13 cellular contexts compared by ENCODE assay signal in the genomic region with DNA sequence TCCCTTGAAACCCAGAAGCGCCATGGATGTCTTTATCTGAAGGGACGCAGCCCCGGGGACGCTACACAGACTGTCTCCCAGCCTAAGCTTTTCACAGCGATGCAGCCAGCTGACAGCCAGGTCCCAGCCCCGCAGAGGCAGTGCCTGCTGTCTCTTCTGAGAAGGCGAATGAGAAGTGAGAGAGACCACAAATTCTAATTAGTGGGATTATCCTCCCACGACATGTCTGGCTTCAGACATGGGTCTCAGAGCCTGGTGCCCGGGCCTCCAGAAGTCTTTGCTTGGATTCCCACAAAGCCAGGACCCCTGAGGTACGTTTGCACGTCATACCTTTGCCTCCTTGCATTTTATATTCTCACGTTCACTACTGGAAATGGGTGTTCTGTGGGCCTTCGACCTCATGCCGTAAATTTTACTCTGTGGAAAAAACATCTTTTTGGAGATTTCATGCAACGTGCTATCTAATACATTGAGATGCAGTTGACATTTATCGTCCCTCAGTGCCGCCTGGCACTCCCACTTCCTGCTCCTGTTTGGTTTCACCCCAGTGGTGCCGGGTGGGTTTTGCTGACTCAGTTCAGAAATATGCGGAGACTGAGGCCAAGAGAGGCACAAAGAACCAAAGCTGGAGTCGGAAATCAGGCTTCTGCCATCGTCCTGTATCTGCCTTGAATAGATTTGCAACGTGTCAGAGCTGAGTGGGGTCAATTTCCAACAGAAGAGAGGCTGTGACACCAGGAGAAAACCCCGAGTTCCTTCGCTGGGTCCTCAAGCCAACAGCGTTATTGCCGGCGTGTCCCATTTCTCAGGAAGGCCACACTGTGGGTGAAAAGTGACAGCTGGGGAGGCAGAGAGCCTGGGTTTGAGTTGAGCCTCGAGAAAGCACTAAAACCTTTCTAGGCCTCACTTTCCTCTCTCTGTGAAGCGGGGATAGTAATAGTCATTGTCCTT.
DNase-seq lines count a peak whose midpoint lies in the region; ATAC-seq, FAIRE-seq and TF ChIP-seq lines count a peak whose summit lies in the region.
"Had no signal": no experiment of that assay in that cellular context is flagged by ENCODE, and none has a peak within 500 bp of the region (broad histone marks: within the 10 kb centered on the region; RNA-seq: fewer than 3 reads in every experiment).

No MANE protein-coding gene starts in this region.

- ATAC-seq in IMR-90 (ENCODE audit: low read depth) = peak; percentile 74
- no peak for ATAC-seq in K562
- ATAC-seq in HG03175 (IDR thresholded peaks at IDR 0.05; ENCODE audit: unreplicated experiment) = no peak
- no peak for ATAC-seq in effector memory CD8-positive, alpha-beta T cell (replicated peaks)

- H3K14ac ChIP-seq in IMR-90 (replicated peaks; ENCODE audit: low read depth, low read length) = peak overlapping the region; percentile 97

- peak overlapping the region; percentile 94 for H3K23ac ChIP-seq in IMR-90 (ENCODE audit: low read depth, low read length)

- TF ChIP-seq POLR2A in IMR-90 (IDR thresholded peaks at IDR 0.05; ENCODE audit: low read depth, low read length) = no peak
- no peak for TF ChIP-seq POLR2A in K562 (conservative IDR thresholded peaks at IDR 0.05)

- peaks cover 11 to 12% of the 10 kb centered on the region in 2 donors for H3K27me3 Mint-ChIP-seq in effector memory CD8-positive, alpha-beta T cell

- no peak for FAIRE-seq in K562 (lab: Jason Lieb, UNC)

- H3K79me2 ChIP-seq in K562 (ENCODE audit: control insufficient read depth, insufficient read depth, low read length) = no peaks in the 10 kb centered on the region

- TF ChIP-seq RAD21 in IMR-90 (IDR thresholded peaks at IDR 0.05; ENCODE audit: low read length) = no peak
- no peak for TF ChIP-seq RAD21 in K562 (CRISPR knock-in tag; conservative IDR thresholded peaks at IDR 0.05 in 1 of 2, IDR thresholded peaks at IDR 0.05 in 1 of 2)

- peak overlapping the region; percentile 79 for H3K27ac ChIP-seq in IMR-90 (ENCODE audit: insufficient read depth, low read length)
- no peak overlapping the region for H3K27ac ChIP-seq in K562 (ENCODE audit: extremely low read depth, low read depth, low read length)
- H3K27ac ChIP-seq: BLaER1 had no signal

- H2AFZ ChIP-seq in IMR-90 (replicated peaks; ENCODE audit: low read length, poor library complexity) (peak overlapping the region; percentile 87), K562 (ENCODE audit: low read depth, low read length) (no peak overlapping the region)

- H4K91ac ChIP-seq in IMR-90 (ENCODE audit: insufficient read depth, low read depth, low read length) = peak overlapping the region; percentile 92

- TF ChIP-seq CTCF in AG10803 (conservative IDR thresholded peaks at IDR 0.05; ENCODE audit: low read length) (no peak), IMR-90 (conservative IDR thresholded peaks at IDR 0.05; ENCODE audit: low read depth, low read length) (no peak), K562 (IDR thresholded peaks at IDR 0.05 in 2 of 3, conservative IDR thresholded peaks at IDR 0.05 in 1 of 3; ENCODE audit: insufficient read depth in 2 of 3, low read depth in 1 of 3, low read length in 3 of 3) (no peak)

- H2BK20ac ChIP-seq in IMR-90 (ENCODE audit: low read depth, low read length) = peak overlapping the region; percentile 97

- H3K18ac ChIP-seq in IMR-90 (ENCODE audit: low read depth, low read length) = peak overlapping the region; percentile 75

- intact Hi-C loops in IMR-90 (cut with micrococcal nuclease) = no loop called here
- intact Hi-C loops in K562 (cut with micrococcal nuclease) = no loop called here

- in situ Hi-C loops in IMR-90 (cut with MboI; ENCODE audit: low sequenced_read_pairs) = no loop called here
- in situ Hi-C loops in K562 (cut with MboI) = no loop called here

- peak overlapping the region; percentile 93 for H2BK15ac ChIP-seq in IMR-90 (ENCODE audit: low read depth, low read length)

- TF ChIP-seq EP300 in K562 (IDR thresholded peaks at IDR 0.05; ENCODE audit: low read length) = no peak

- H3K4me3 Mint-ChIP-seq in effector memory CD8-positive, alpha-beta T cell = no peak overlapping the region
- H3K4me3 Mint-ChIP-seq: central memory CD8-positive, alpha-beta T cell; T-helper 2 cell treated with Interferon-gamma antibody and Interleukin-4, amounts not matched to agents 5 μg/mL and 100 μg/mL, for 36 hours had no signal

- H4K20me1 ChIP-seq in IMR-90 (ENCODE audit: insufficient read depth, low read length) (no peaks in the 10 kb centered on the region), K562 (replicated peaks; ENCODE audit: control insufficient read depth, insufficient read depth, low read length) (no peaks in the 10 kb centered on the region; the same call in 1 of the 2 replicates)
- H4K20me1 ChIP-seq: BLaER1 had no signal

- no peaks in the 10 kb centered on the region for H3K36me3 Mint-ChIP-seq in effector memory CD8-positive, alpha-beta T cell (ENCODE audit: insufficient read depth)

- no peaks in the 10 kb centered on the region for H3K9me3 Mint-ChIP-seq in effector memory CD8-positive, alpha-beta T cell
- H3K9me3 Mint-ChIP-seq: central memory CD8-positive, alpha-beta T cell; T-helper 2 cell treated with Interferon-gamma antibody and Interleukin-4, amounts not matched to agents 5 μg/mL and 100 μg/mL, for 36 hours had no signal

- DNase-seq in AG10803 (ENCODE audit: low read depth) = peak; percentile 79
- DNase-seq in IMR-90 = peak; percentile 64
- DNase-seq in K562 (ENCODE audit: extremely low read depth in 1 of 4, low spot score in 3 of 4) = no peak
- DNase-seq in kidney tubule cell (ENCODE audit: low spot score) = peak; percentile 84
- no peak for DNase-seq in Ammon's horn (ENCODE audit: low spot score)
- DNase-seq in effector memory CD8-positive, alpha-beta T cell = no peak
- DNase-seq in SIG-M5 treated with dmso at 0.1 percent for 504 hours (lab: John Stamatoyannopoulos, UW; ENCODE audit: unreplicated experiment) = no peak
- DNase-seq: NCI-H1092; NK-92 treated with Interleukin-12 subunit alpha and Interleukin-12 subunit beta, amount 100 ng/mL, for 24 hours had no signal

- H4K5ac ChIP-seq in IMR-90 (ENCODE audit: low read depth, low read length) = peak overlapping the region; percentile 80

- CTCF ChIA-PET in IMR-90 (lab: Yijun Ruan, JAX) (no interaction called here), K562 (lab: Yijun Ruan, JAX; ENCODE audit: low intra/inter-chr PET ratio) (no interaction called here)

- peaks cover 7% of the 10 kb centered on the region for H3K36me3 ChIP-seq in IMR-90 (ENCODE audit: control insufficient read depth, insufficient read depth, low read length)
- no peaks in the 10 kb centered on the region for H3K36me3 ChIP-seq in K562 (ENCODE audit: control insufficient read depth, insufficient read depth, low read length)

- dilution Hi-C loops in IMR-90 (cut with HindIII; ENCODE audit: low sequenced_read_pairs, unreplicated experiment) = no loop called here

- peaks cover 18% of the 10 kb centered on the region for H3K9me1 ChIP-seq in IMR-90 (ENCODE audit: insufficient read depth, low read length)
- H3K9me1 ChIP-seq in K562 (ENCODE audit: control insufficient read depth, insufficient read depth, low read length) = no peaks in the 10 kb centered on the region

- H3K9ac ChIP-seq in IMR-90 (ENCODE audit: low read depth, low read length) (peak overlapping the region; percentile 35; the same call in 1 of the 2 replicates), K562 (ENCODE audit: insufficient read depth in 1 of 2, low read depth in 2 of 2, low read length in 2 of 2) (no peak overlapping the region)
- H3K9ac ChIP-seq: BLaER1 had no signal

- H4K8ac ChIP-seq in IMR-90 (ENCODE audit: low read depth in 2 of 2, low read length in 2 of 2) = peak overlapping the region; percentile 83 to 91

- POLR2A ChIA-PET in IMR-90 (lab: Charles Lee; ENCODE audit: unreplicated experiment) (no interaction called here), K562 (lab: Yijun Ruan, JAX) (no interaction called here)

- 12% methylated on average over 5 of the region's 29 CpGs; no CpG with 5 or more reads in 1 of the 2 experiments for WGBS in IMR-90 (ENCODE audit: extremely low coverage in 2 of 2, insufficient read length in 1 of 2), 2 experiments
- 2% methylated on average over 28 of the region's 29 CpGs for WGBS in K562 (ENCODE audit: insufficient coverage, low coverage, missing lambda C conversion rate)

- peak overlapping the region; percentile 98 for H2BK120ac ChIP-seq in IMR-90 (ENCODE audit: low read depth, low read length)

- H3K4me3 ChIP-seq in AG10803 (ENCODE audit: low read length) = no peak overlapping the region
- H3K4me3 ChIP-seq in IMR-90 (ENCODE audit: insufficient read depth, low read depth, low read length) = no peak overlapping the region
- H3K4me3 ChIP-seq in K562 = no peak overlapping the region
- H3K4me3 ChIP-seq: BLaER1 had no signal

- no peak overlapping the region for H3K27ac Mint-ChIP-seq in effector memory CD8-positive, alpha-beta T cell
- H3K27ac Mint-ChIP-seq: T-helper 2 cell treated with Interferon-gamma antibody and Interleukin-4, amounts not matched to agents 5 μg/mL and 100 μg/mL, for 36 hours had no signal

- H3K79me1 ChIP-seq in IMR-90 (ENCODE audit: low read depth in 1 of 2, low read length in 2 of 2) = peaks cover 7 to 18% of the 10 kb centered on the region in 2 experiments; a peak in 3 of 4 replicates

- H2AK9ac ChIP-seq in IMR-90 (replicated peaks; ENCODE audit: low read depth, low read length, poor library complexity) = peak overlapping the region; percentile 80

- H3K4me2 ChIP-seq in IMR-90 (ENCODE audit: low read depth, low read length) (0 out of 2 replicates have a peak overlapping the region, but pooled peaks have one; percentile 1), K562 (ENCODE audit: insufficient read depth, low read length) (no peak overlapping the region)
- H3K4me2 ChIP-seq: BLaER1 had no signal

- H3K4me1 ChIP-seq in IMR-90 (ENCODE audit: control insufficient read depth, insufficient read depth, low read length) (peaks cover 8% of the 10 kb centered on the region), K562 (replicated peaks in 1 of 2; ENCODE audit: control insufficient read depth in 2 of 2, insufficient read depth in 2 of 2, low read length in 2 of 2) (no peaks in the 10 kb centered on the region)

- BruUV-seq in IMR-90 (replicated peaks; lab: Mats Ljungman, UMichigan) (no TSS peak), K562 (replicated peaks; lab: Mats Ljungman, UMichigan) (no TSS peak)

- H3K4me1 Mint-ChIP-seq in effector memory CD8-positive, alpha-beta T cell (ENCODE audit: low read depth in 2 of 2) = no peaks in the 10 kb centered on the region
- H3K4me1 Mint-ChIP-seq: central memory CD8-positive, alpha-beta T cell had no signal

- peak overlapping the region; percentile 64 for H2AK5ac ChIP-seq in IMR-90 (ENCODE audit: low read depth, low read length)

- H3K56ac ChIP-seq in IMR-90 (ENCODE audit: extremely low read depth, insufficient read depth, low read length) = peak overlapping the region; percentile 76

- peak overlapping the region; percentile 97 for H3K4ac ChIP-seq in IMR-90 (ENCODE audit: low read depth, low read length)

- H3K27me3 ChIP-seq in IMR-90 (ENCODE audit: control insufficient read depth, insufficient read depth, low read length) (no peaks in the 10 kb centered on the region), K562 (ENCODE audit: control insufficient read depth in 2 of 2, insufficient read depth in 2 of 2, low read length in 2 of 2) (peaks cover 13 to 60% of the 10 kb centered on the region in 2 experiments; a peak in 4 of 5 replicates)
- H3K27me3 ChIP-seq: BLaER1 had no signal

- H3K9me3 ChIP-seq in IMR-90 (ENCODE audit: control insufficient read depth, insufficient read depth, low read length) = no peaks in the 10 kb centered on the region
- no peaks in the 10 kb centered on the region for H3K9me3 ChIP-seq in K562 (replicated peaks; ENCODE audit: control insufficient read depth, insufficient read depth, low read depth, low read length)
- H3K9me3 ChIP-seq: BLaER1 had no signal

- H2BK5ac ChIP-seq in IMR-90 (ENCODE audit: low read depth, low read length, poor library complexity, severe bottlenecking) = peak overlapping the region; percentile 56

Comparison
In these comparisons a context has a peak if more than half of its experiments do, and no peak if none do; other contexts are left out.
1. DNase-seq: peak in AG10803 (single experiment), IMR-90 (single experiment) and kidney tubule cell (single experiment); none in K562 (0 of 4), Ammon's horn (single experiment), effector memory CD8-positive, alpha-beta T cell (0 of 3) and SIG-M5 treated with dmso at 0.1 percent for 504 hours (single experiment).